ENCODE assay signal across 16 cellular contexts in the genomic region with DNA sequence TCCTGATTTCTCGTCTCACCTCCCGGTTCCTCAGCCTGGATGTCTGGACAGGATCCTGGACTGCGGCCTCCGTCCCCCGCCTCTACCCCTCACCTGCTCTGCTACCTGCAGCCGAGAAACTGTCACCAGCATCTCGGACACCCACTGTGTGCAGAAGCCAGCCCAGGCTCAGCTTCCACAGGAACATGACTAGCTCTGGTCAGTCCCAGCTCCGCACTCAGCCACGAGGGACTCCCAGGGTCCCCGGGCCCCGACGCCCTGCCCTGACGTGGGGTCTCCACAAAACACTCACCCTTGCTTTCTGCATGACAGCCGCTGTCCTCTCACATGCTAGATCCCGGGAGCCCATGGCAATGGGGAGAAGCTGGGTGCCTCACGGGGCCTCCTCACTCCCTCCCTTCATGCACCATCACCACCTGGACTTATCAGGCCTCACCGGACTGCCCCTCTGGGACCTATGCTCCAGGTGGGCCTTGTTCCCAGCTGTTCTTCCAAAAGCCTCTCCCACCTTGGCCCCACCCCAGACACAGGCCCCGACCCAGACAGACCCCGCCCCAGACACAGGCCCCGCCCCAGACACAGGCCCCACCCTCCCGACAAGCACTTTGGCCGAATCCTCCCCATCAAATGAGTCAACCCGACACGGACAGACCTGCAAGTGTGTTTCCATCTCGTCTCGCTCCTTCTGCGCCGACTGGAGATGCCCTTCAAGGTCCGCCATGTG. TPM values are rescaled to one million over a fixed set of nuclear protein-coding genes. Genes with fewer than 3 reads are reported as not detected.
DNase-seq lines count a peak whose midpoint lies in the region; ATAC-seq, FAIRE-seq and TF ChIP-seq lines count a peak whose summit lies in the region.
"Had no signal": no experiment of that assay in that cellular context is flagged by ENCODE, and none has a peak within 500 bp of the region (broad histone marks: within the 10 kb centered on the region; RNA-seq: fewer than 3 reads in every experiment).

No MANE protein-coding gene starts in this region.

- H3K4me1 Mint-ChIP-seq in IgD-negative memory B cell (peaks cover 0 to 4% (median 0%) of the 10 kb centered on the region in 3 donors), glutamatergic neuron (ENCODE audit: low read depth, unreplicated experiment) (no peaks in the 10 kb centered on the region)

- H3K27ac Mint-ChIP-seq in IgD-negative memory B cell (peak overlapping the region in 2 of 3 donors; percentile 77 to 86), glutamatergic neuron (ENCODE audit: unreplicated experiment) (peak overlapping the region; percentile 78)
- H3K27ac Mint-ChIP-seq: activated CD4-positive, alpha-beta memory T cell treated with anti-CD3 and anti-CD28 coated beads for 36 hours had no signal

- peaks cover 11% of the 10 kb centered on the region for H3K36me3 Mint-ChIP-seq in IgD-negative memory B cell
- peaks cover 10% of the 10 kb centered on the region for H3K36me3 Mint-ChIP-seq in glutamatergic neuron (ENCODE audit: unreplicated experiment)

- no peaks in the 10 kb centered on the region for H3K9me3 Mint-ChIP-seq in IgD-negative memory B cell
- H3K9me3 Mint-ChIP-seq in glutamatergic neuron (ENCODE audit: unreplicated experiment), result peaks cover 10% of the 10 kb centered on the region
- H3K9me3 Mint-ChIP-seq: activated CD4-positive, alpha-beta memory T cell treated with anti-CD3 and anti-CD28 coated beads for 36 hours had no signal

- ATAC-seq in GM18498 (IDR thresholded peaks at IDR 0.05; ENCODE audit: unreplicated experiment), result no peak

- DNase-seq in stimulated activated CD4-positive, alpha-beta T cell treated with anti-CD3 and anti-CD28 coated beads, Interleukin-15, amount 100 ng/mL, for 24 hours, result peak; percentile 16
- DNase-seq in stimulated activated CD4-positive, alpha-beta T cell treated with anti-CD3 and anti-CD28 coated beads, Interleukin-12 subunit alpha, Interleukin-12 subunit beta, amount 100 ng/mL, for 4 hours, result no peak
- DNase-seq in glutamatergic neuron (no peak), urothelium cell line (ENCODE audit: low spot score) (peak; percentile 27), NCI-H1436 (lab: John Stamatoyannopoulos, UW) (no peak), NCI-H446 (lab: John Stamatoyannopoulos, UW) (no peak)
- DNase-seq: activated CD4-positive, alpha-beta memory T cell treated with anti-CD3 and anti-CD28 coated beads for 36 hours; anterior cingulate cortex; NCI-H1092; NCI-H526 treated with DMSO at 0.1 percent for 48 hours; pancreas had no signal

- no peak for TF ChIP-seq CTCF in glutamatergic neuron (IDR thresholded peaks at IDR 0.05; ENCODE audit: partially characterized antibody, unreplicated experiment)

- FAIRE-seq in urothelium cell line (lab: Jason Lieb, UNC), result no peak
- FAIRE-seq: endometrium, G401.6, GM12892, pancreas had no signal

- no peak overlapping the region for H3K4me3 Mint-ChIP-seq in IgD-negative memory B cell
- no peak overlapping the region for H3K4me3 Mint-ChIP-seq in glutamatergic neuron (ENCODE audit: unreplicated experiment)
- H3K4me3 Mint-ChIP-seq: activated CD4-positive, alpha-beta memory T cell treated with anti-CD3 and anti-CD28 coated beads for 36 hours had no signal

- H3K27me3 Mint-ChIP-seq in IgD-negative memory B cell (no peaks in the 10 kb centered on the region), glutamatergic neuron (ENCODE audit: unreplicated experiment) (peaks cover 6% of the 10 kb centered on the region)
- H3K27me3 Mint-ChIP-seq: activated CD4-positive, alpha-beta memory T cell treated with anti-CD3 and anti-CD28 coated beads for 36 hours had no signal

RNA-seq across cellular contexts. Expression of a gene that starts 26.9 kb away (rescaled TPM):
- polyA plus RNA-seq in IgD-negative memory B cell, result 26.6 TPM
- 105 TPM for total RNA-seq in glutamatergic neuron (ENCODE audit: unreplicated experiment)

RNA-seq across cellular contexts. Expression of a gene that starts 40.1 kb away (rescaled TPM):
- polyA plus RNA-seq in IgD-negative memory B cell, result 11.5 TPM
- 50.6 TPM for total RNA-seq in glutamatergic neuron (ENCODE audit: unreplicated experiment)

Comparison
In these comparisons a context has a peak if more than half of its experiments do, and no peak if none do; other contexts are left out.
1. DNase-seq: peak in stimulated activated CD4-positive, alpha-beta T cell treated with anti-CD3 and anti-CD28 coated beads, Interleukin-15, amount 100 ng/mL, for 24 hours (single experiment) and urothelium cell line (single experiment); none in stimulated activated CD4-positive, alpha-beta T cell treated with anti-CD3 and anti-CD28 coated beads, Interleukin-12 subunit alpha, Interleukin-12 subunit beta, amount 100 ng/mL, for 4 hours (single experiment), glutamatergic neuron (single experiment), NCI-H1436 (single experiment) and NCI-H446 (0 of 2).